Comparison of ENCODE assay signal across 28 cellular contexts in the genomic region with DNA sequence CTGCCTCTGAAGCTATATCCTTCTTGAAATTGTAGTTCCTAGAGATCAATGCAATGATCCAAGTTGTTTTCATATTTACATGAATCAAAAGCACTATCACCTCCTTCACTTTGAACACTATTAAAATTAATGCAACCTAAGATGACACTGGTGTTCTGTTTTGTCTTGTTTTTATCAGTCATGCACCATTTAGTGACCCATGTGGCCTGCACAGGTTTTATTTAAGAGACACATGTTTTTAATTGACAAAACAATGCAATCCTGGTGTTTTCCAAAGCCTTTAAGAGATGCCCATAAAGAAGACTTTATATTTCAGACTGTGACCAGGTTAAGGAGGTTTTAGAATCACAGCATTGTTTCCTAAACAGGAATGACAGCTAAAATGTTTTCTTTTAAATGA.
"Had no signal": no experiment of that assay in that cellular context is flagged by ENCODE, and none has a peak within 500 bp of the region (broad histone marks: within the 10 kb centered on the region; RNA-seq: fewer than 3 reads in every experiment).

No MANE protein-coding gene starts in this region.

- H3K27me3 Mint-ChIP-seq: stimulated activated memory B cell treated with anti-CD40 and anti-IgM and Interleukin-4, amounts not matched to agents 10 μg/mL and 1 μg/mL and 100 μg/mL, for 72 hours; stimulated activated naive CD8-positive, alpha-beta T cell treated with anti-CD3 and anti-CD28 coated beads, Interleukin-15, Interleukin-2, amounts not matched to agents 100 ng/mL and 50 ng/mL, for 24 hours had no signal

- H3K9me3 ChIP-seq: stomach, testis, thoracic aorta, thyroid gland, tibial artery, tibial nerve, transverse colon, upper lobe of left lung, upper lobe of right lung, uterus, vagina had no signal

- H3K4me1 ChIP-seq: stomach, testis, thyroid gland, tibial artery, tibial nerve, transverse colon, upper lobe of left lung, upper lobe of right lung, uterus, vagina had no signal

- H3K27me3 ChIP-seq: stomach, testis, thyroid gland, tibial artery, tibial nerve, transverse colon, upper lobe of left lung, upper lobe of right lung, uterus, vagina had no signal

- FAIRE-seq: urothelium cell line had no signal

- H3K4me3 Mint-ChIP-seq: stimulated activated effector memory CD8-positive, alpha-beta T cell treated with anti-CD3 and anti-CD28 coated beads, Interleukin-12 subunit alpha, Interleukin-12 subunit beta, amount 100 ng/mL, for 72 hours; stimulated activated memory B cell treated with anti-CD40 and anti-IgM and Interleukin-4, amounts not matched to agents 10 μg/mL and 1 μg/mL and 100 μg/mL, for 72 hours; stimulated activated naive B cell treated with anti-CD40 and anti-IgM and Interleukin-4, amounts not matched to agents 10 μg/mL and 1 μg/mL and 100 μg/mL, for 72 hours; stimulated activated naive CD8-positive, alpha-beta T cell treated with anti-CD3 and anti-CD28 coated beads, Interleukin-15, amount 100 ng/mL, for 72 hours; stimulated activated naive CD8-positive, alpha-beta T cell treated with anti-CD3 and anti-CD28 coated beads, Interleukin-15, Interleukin-2, amounts not matched to agents 100 ng/mL and 50 ng/mL, for 24 hours; type B pancreatic cell had no signal

- H3K4me1 Mint-ChIP-seq: stimulated activated effector memory CD8-positive, alpha-beta T cell treated with anti-CD3 and anti-CD28 coated beads, Interleukin-12 subunit alpha, Interleukin-12 subunit beta, amount 100 ng/mL, for 72 hours; stimulated activated naive CD8-positive, alpha-beta T cell treated with anti-CD3 and anti-CD28 coated beads, Interleukin-15, amount 100 ng/mL, for 72 hours had no signal

- H3K9me3 Mint-ChIP-seq: stimulated activated memory B cell treated with anti-CD40 and anti-IgM and Interleukin-4, amounts not matched to agents 10 μg/mL and 1 μg/mL and 100 μg/mL, for 72 hours; stimulated activated naive B cell treated with anti-CD40 and anti-IgM and Interleukin-4, amounts not matched to agents 10 μg/mL and 1 μg/mL and 100 μg/mL, for 72 hours; stimulated activated naive CD8-positive, alpha-beta T cell treated with anti-CD3 and anti-CD28 coated beads, Interleukin-15, amount 100 ng/mL, for 72 hours; type B pancreatic cell had no signal

- DNase-seq: stimulated activated CD4-positive, alpha-beta T cell treated with anti-CD3 and anti-CD28 coated beads, Interleukin-2, amount 100 ng/mL, for 48 hours; stimulated activated CD4-positive, alpha-beta T cell treated with anti-CD3 and anti-CD28 coated beads, Interleukin-4, amount 100 ng/mL, for 1 hour; stimulated activated CD4-positive, alpha-beta T cell treated with anti-CD3 and anti-CD28 coated beads, Interleukin-4, amount 100 ng/mL, for 24 hours; stimulated activated CD4-positive, alpha-beta T cell treated with anti-CD3 and anti-CD28 coated beads, Interleukin-4, amount 100 ng/mL, for 4 hours; stimulated activated CD8-positive, alpha-beta memory T cell treated with anti-CD3 and anti-CD28 coated beads, Interleukin-4, amount 100 ng/mL, for 48 hours; stimulated activated naive B cell treated with anti-CD40 and anti-IgM and Interleukin-4, amounts not matched to agents 10 μg/mL and 1 μg/mL and 100 μg/mL, for 72 hours; stimulated activated naive CD4-positive, alpha-beta T cell; stimulated activated naive CD4-positive, alpha-beta T cell treated with Interleukin-2 at 50 U/mL for 16 hours; stimulated activated naive CD8-positive, alpha-beta T cell treated with anti-CD3 and anti-CD28 coated beads, Interleukin-15, amount 100 ng/mL, for 72 hours; stimulated activated naive CD8-positive, alpha-beta T cell treated with anti-CD3 and anti-CD28 coated beads, Interleukin-15, Interleukin-2, amounts not matched to agents 100 U/mL and 50 U/mL, for 24 hours; stomach; substantia nigra; testis; thyroid gland; tibial artery; transverse colon; trophoblast cell; upper lobe of left lung; upper lobe of right lung; uterus had no signal

- ATAC-seq: stimulated activated effector memory CD8-positive, alpha-beta T cell treated with anti-CD3 and anti-CD28 coated beads, Interleukin-12 subunit alpha, Interleukin-12 subunit beta, amount 100 ng/mL, for 72 hours; stimulated activated memory B cell treated with anti-CD40 and anti-IgM and Interleukin-4, amounts not matched to agents 10 μg/mL and 1 μg/mL and 100 μg/mL, for 72 hours; stimulated activated naive B cell treated with anti-CD40 and anti-IgM and Interleukin-4, amounts not matched to agents 10 μg/mL and 1 μg/mL and 100 μg/mL, for 72 hours; stimulated activated naive CD8-positive, alpha-beta T cell treated with anti-CD3 and anti-CD28 coated beads, Interleukin-15, amount 100 ng/mL, for 72 hours; stimulated activated naive CD8-positive, alpha-beta T cell treated with anti-CD3 and anti-CD28 coated beads, Interleukin-15, Interleukin-2, amounts not matched to agents 100 U/mL and 50 U/mL, for 24 hours; upper lobe of right lung had no signal

- H3K4me3 ChIP-seq: stomach, testis, thoracic aorta, thyroid gland, tibial artery, tibial nerve, transverse colon, upper lobe of left lung, upper lobe of right lung, uterus, vagina had no signal

- H3K27ac ChIP-seq: stomach, testis, thoracic aorta, thyroid gland, tibial artery, tibial nerve, transverse colon, upper lobe of left lung, upper lobe of right lung, uterus, vagina had no signal

- H3K36me3 ChIP-seq: stomach, thoracic aorta, thyroid gland, tibial artery, tibial nerve, transverse colon, upper lobe of left lung, upper lobe of right lung, uterus, vagina had no signal

- H3K27ac Mint-ChIP-seq: stimulated activated effector memory CD8-positive, alpha-beta T cell treated with anti-CD3 and anti-CD28 coated beads, Interleukin-12 subunit alpha, Interleukin-12 subunit beta, amount 100 ng/mL, for 72 hours; stimulated activated memory B cell treated with anti-CD40 and anti-IgM and Interleukin-4, amounts not matched to agents 10 μg/mL and 1 μg/mL and 100 μg/mL, for 72 hours; stimulated activated naive B cell treated with anti-CD40 and anti-IgM and Interleukin-4, amounts not matched to agents 10 μg/mL and 1 μg/mL and 100 μg/mL, for 72 hours; stimulated activated naive CD8-positive, alpha-beta T cell treated with anti-CD3 and anti-CD28 coated beads, Interleukin-15, amount 100 ng/mL, for 72 hours; stimulated activated naive CD8-positive, alpha-beta T cell treated with anti-CD3 and anti-CD28 coated beads, Interleukin-15, Interleukin-2, amounts not matched to agents 100 ng/mL and 50 ng/mL, for 24 hours; type B pancreatic cell had no signal

- H3K36me3 Mint-ChIP-seq: stimulated activated effector memory CD8-positive, alpha-beta T cell treated with anti-CD3 and anti-CD28 coated beads, Interleukin-12 subunit alpha, Interleukin-12 subunit beta, amount 100 ng/mL, for 72 hours; stimulated activated memory B cell treated with anti-CD40 and anti-IgM and Interleukin-4, amounts not matched to agents 10 μg/mL and 1 μg/mL and 100 μg/mL, for 72 hours; stimulated activated naive B cell treated with anti-CD40 and anti-IgM and Interleukin-4, amounts not matched to agents 10 μg/mL and 1 μg/mL and 100 μg/mL, for 72 hours; type B pancreatic cell had no signal
